Comparison of ENCODE assay signal across 12 cellular contexts in the genomic region with DNA sequence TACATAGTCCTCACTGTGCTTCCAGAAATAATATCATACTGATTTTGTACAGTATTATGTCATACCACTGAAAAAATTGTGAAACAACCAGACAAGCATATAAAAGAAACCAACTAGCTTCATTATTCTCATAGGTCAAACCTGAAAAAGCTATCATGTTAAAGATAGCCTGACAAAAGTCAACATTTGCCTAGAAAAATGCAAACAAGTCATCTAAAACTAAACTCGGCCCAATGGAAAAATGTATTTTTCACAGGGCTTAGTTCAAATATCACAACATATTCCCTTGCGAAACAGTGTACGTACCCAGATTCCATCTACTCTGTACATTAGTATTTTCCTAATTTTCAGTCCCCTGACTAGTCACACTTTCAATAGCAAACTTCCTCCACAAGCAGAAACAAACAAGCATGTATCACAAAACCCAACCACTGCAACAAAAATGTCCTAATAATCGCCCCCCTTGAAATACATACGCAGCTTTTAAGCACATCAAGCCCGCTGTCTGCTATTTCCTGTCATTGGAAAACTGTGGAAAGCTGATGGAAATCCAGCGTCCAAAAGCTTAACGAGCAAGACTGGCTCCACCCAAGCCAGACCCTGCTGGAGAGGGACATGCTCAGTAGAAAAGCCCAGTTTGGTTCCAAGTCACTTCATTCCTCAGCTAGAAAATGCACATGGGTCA.
DNase-seq lines count a peak whose midpoint lies in the region; ATAC-seq and TF ChIP-seq lines count a peak whose summit lies in the region.
"Had no signal": no experiment of that assay in that cellular context is flagged by ENCODE, and none has a peak within 500 bp of the region (broad histone marks: within the 10 kb centered on the region; RNA-seq: fewer than 3 reads in every experiment).

No MANE protein-coding gene starts in this region.

- DNase-seq in BJ (ENCODE audit: low read depth) (peak; percentile 18), astrocyte of the spinal cord (ENCODE audit: low read depth, low spot score) (peak; percentile 39), left cardiac atrium (peak; percentile 55), NCI-H187 (lab: John Stamatoyannopoulos, UW) (no peak)
- no peak for DNase-seq in activated T-cell treated with anti-CD3 and anti-CD28 coated beads, Interleukin-2, amount 50 U/mL, for 72 hours
- DNase-seq: activated CD4-positive, alpha-beta memory T cell treated with anti-CD3 and anti-CD28 coated beads, Interleukin-2, amount 10 ng/mL, durations not matched to agents 7 days and 5 days; NCI-H2029; stimulated activated CD4-positive, alpha-beta T cell treated with anti-CD3 and anti-CD28 coated beads, Interleukin-4, amount 100 ng/mL, for 24 hours had no signal

- ATAC-seq in left cardiac atrium (peak; percentile 80 to 83), GM21526 (IDR thresholded peaks at IDR 0.05; ENCODE audit: low FRiP score, unreplicated experiment) (no peak), HG03354 (IDR thresholded peaks at IDR 0.05; ENCODE audit: poor library complexity, severe bottlenecking, unreplicated experiment) (no peak)
- no peak for ATAC-seq in activated T-cell treated with anti-CD3 and anti-CD28 coated beads, Interleukin-2, amount 50 U/mL, for 72 hours (replicated peaks in 1 of 2)

- CTCF ChIA-PET in BJ (lab: Yijun Ruan, JAX), result interaction anchor here (0.9 to 1.1 kb wide), 2 partner anchors 23 to 28 kb away, joined by 3 to 4 read pairs; no protein-coding TSS in a partner anchor

- H3K36me3 ChIP-seq in BJ (ENCODE audit: control insufficient read depth, insufficient read depth, low read length), result no peaks in the 10 kb centered on the region
- H3K36me3 ChIP-seq in rectal smooth muscle tissue (ENCODE audit: control insufficient read depth, insufficient read depth, low read length), result no peaks in the 10 kb centered on the region
- H3K36me3 ChIP-seq: HAP-1 had no signal

- H3K27ac Mint-ChIP-seq in activated T-cell treated with anti-CD3 and anti-CD28 coated beads, Interleukin-2, amount 50 U/mL, for 72 hours, result no peak overlapping the region
- H3K27ac Mint-ChIP-seq: activated CD4-positive, alpha-beta memory T cell treated with anti-CD3 and anti-CD28 coated beads, Interleukin-2, amount 10 ng/mL, durations not matched to agents 7 days and 5 days had no signal

- no peaks in the 10 kb centered on the region for H3K4me1 ChIP-seq in rectal smooth muscle tissue (ENCODE audit: control insufficient read depth, insufficient read depth, low read length)

- peaks cover 8% of the 10 kb centered on the region for H3K4me1 Mint-ChIP-seq in activated T-cell treated with anti-CD3 and anti-CD28 coated beads, Interleukin-2, amount 50 U/mL, for 72 hours (ENCODE audit: low read depth)

- H3K4me3 Mint-ChIP-seq in activated T-cell treated with anti-CD3 and anti-CD28 coated beads, Interleukin-2, amount 50 U/mL, for 72 hours, result no peak overlapping the region
- H3K4me3 Mint-ChIP-seq: activated CD4-positive, alpha-beta memory T cell treated with anti-CD3 and anti-CD28 coated beads, Interleukin-2, amount 10 ng/mL, durations not matched to agents 7 days and 5 days had no signal

- intact Hi-C loops in left cardiac atrium (cut with DNase I), result no loop called here

- no peak overlapping the region for H3K9ac ChIP-seq in rectal smooth muscle tissue (ENCODE audit: low read length)

- H3K27ac ChIP-seq in rectal smooth muscle tissue (ENCODE audit: low read depth, low read length), result peak overlapping the region; percentile 53

- POLR2A ChIA-PET in BJ (lab: Charles Lee), result interaction anchor here (0.6 kb wide), 1 partner anchor 1013 kb away, joined by 3 read pairs; no protein-coding TSS in a partner anchor

- no peaks in the 10 kb centered on the region for H3K27me3 ChIP-seq in BJ (ENCODE audit: control insufficient read depth, insufficient read depth, low read length)
- H3K27me3 ChIP-seq in rectal smooth muscle tissue (ENCODE audit: control insufficient read depth, insufficient read depth, low read length), result no peaks in the 10 kb centered on the region

- no peak for TF ChIP-seq CTCF in BJ (IDR thresholded peaks at IDR 0.05; ENCODE audit: insufficient read depth, low read depth, low read length)
- no peak for TF ChIP-seq CTCF in astrocyte of the spinal cord (IDR thresholded peaks at IDR 0.05; ENCODE audit: low read depth, low read length)

- H3K4me3 ChIP-seq in BJ (ENCODE audit: low read depth, low read length), result peak overlapping the region; percentile 30
- peak overlapping the region; percentile 31 for H3K4me3 ChIP-seq in astrocyte of the spinal cord (ENCODE audit: low read depth, low read length)
- peak overlapping the region; percentile 42 for H3K4me3 ChIP-seq in rectal smooth muscle tissue (ENCODE audit: low read length)
- H3K4me3 ChIP-seq: HAP-1 had no signal

- in situ Hi-C loops in astrocyte of the spinal cord (cut with HindIII; ENCODE audit: low sequenced_read_pairs), result no loop called here

- no peaks in the 10 kb centered on the region for H3K36me3 Mint-ChIP-seq in activated T-cell treated with anti-CD3 and anti-CD28 coated beads, Interleukin-2, amount 50 U/mL, for 72 hours (ENCODE audit: insufficient read depth in 2 of 2)

- no peaks in the 10 kb centered on the region for H3K27me3 Mint-ChIP-seq in activated T-cell treated with anti-CD3 and anti-CD28 coated beads, Interleukin-2, amount 50 U/mL, for 72 hours (ENCODE audit: low read depth)
- H3K27me3 Mint-ChIP-seq: activated CD4-positive, alpha-beta memory T cell treated with anti-CD3 and anti-CD28 coated beads, Interleukin-2, amount 10 ng/mL, durations not matched to agents 7 days and 5 days had no signal

- H3K9me3 Mint-ChIP-seq in activated T-cell treated with anti-CD3 and anti-CD28 coated beads, Interleukin-2, amount 50 U/mL, for 72 hours, result no peaks in the 10 kb centered on the region
- H3K9me3 Mint-ChIP-seq: activated CD4-positive, alpha-beta memory T cell treated with anti-CD3 and anti-CD28 coated beads, Interleukin-2, amount 10 ng/mL, durations not matched to agents 7 days and 5 days had no signal

Comparison
In these comparisons a context has a peak if more than half of its experiments do, and no peak if none do; other contexts are left out.
1. DNase-seq: peak in BJ (single experiment), astrocyte of the spinal cord (single experiment) and left cardiac atrium (single experiment); none in activated T-cell treated with anti-CD3 and anti-CD28 coated beads, Interleukin-2, amount 50 U/mL, for 72 hours (0 of 2) and NCI-H187 (0 of 2).
2. ATAC-seq: peak in left cardiac atrium (2 of 2); none in activated T-cell treated with anti-CD3 and anti-CD28 coated beads, Interleukin-2, amount 50 U/mL, for 72 hours (0 of 2), GM21526 (single experiment) and HG03354 (single experiment).
3. Peak in every context shown above with its lines, with median percentiles within 50 percentile points of each other: H3K4me3 ChIP-seq.